7 cellular contexts compared by ENCODE assay signal in genomic region chr4:94548571-94548970, GRCh38.
A peak's percentile ranks its signal among the peaks of the same experiment; 100 is the strongest.
DNase-seq lines count a peak whose midpoint lies in the region; ATAC-seq and TF ChIP-seq lines count a peak whose summit lies in the region.

No MANE protein-coding gene starts in this region.

- H3K36me3 ChIP-seq in ascending aorta: peaks cover 0 to 9% of the 10 kb centered on the region in 2 donors

- H3K9me3 ChIP-seq in ascending aorta: no peaks in the 10 kb centered on the region

- ATAC-seq in GM18858 (IDR thresholded peaks at IDR 0.05; ENCODE audit: unreplicated experiment): no peak

- H3K27me3 ChIP-seq in ascending aorta: no peaks in the 10 kb centered on the region

- peaks cover 0 to 35% of the 10 kb centered on the region in 2 donors for H3K4me1 ChIP-seq in ascending aorta

- H3K4me3 ChIP-seq in ascending aorta: no peak overlapping the region

- intact Hi-C loops in ascending aorta (cut with DNase I): no loop called here

- no peak for TF ChIP-seq CTCF in ascending aorta (IDR thresholded peaks at IDR 0.05)

- peak; percentile 78 for DNase-seq in LHCN-M2 (ENCODE audit: low read depth)
- DNase-seq in ascending aorta (ENCODE audit: low spot score in 2 of 2): no peak
- DNase-seq in iris pigment epithelial cell (ENCODE audit: low read depth): peak; percentile 98
- peak; percentile 51 for DNase-seq in ureter (ENCODE audit: low spot score)
- no peak for DNase-seq in T-helper 2 cell
- DNase-seq in stimulated activated naive CD4-positive, alpha-beta T cell treated with Interleukin-2 at 50 U/mL for 16 hours (lab: John Stamatoyannopoulos, UW): no peak

- H3K27ac ChIP-seq in ascending aorta: peak overlapping the region; percentile 35 to 71

Comparison
In these comparisons a context has a peak if more than half of its experiments do, and no peak if none do; other contexts are left out.
1. DNase-seq: peak in LHCN-M2 (single experiment), iris pigment epithelial cell (single experiment) and ureter (single experiment); none in ascending aorta (0 of 2), T-helper 2 cell (0 of 5) and stimulated activated naive CD4-positive, alpha-beta T cell treated with Interleukin-2 at 50 U/mL for 16 hours (single experiment).